In the genomic region with DNA sequence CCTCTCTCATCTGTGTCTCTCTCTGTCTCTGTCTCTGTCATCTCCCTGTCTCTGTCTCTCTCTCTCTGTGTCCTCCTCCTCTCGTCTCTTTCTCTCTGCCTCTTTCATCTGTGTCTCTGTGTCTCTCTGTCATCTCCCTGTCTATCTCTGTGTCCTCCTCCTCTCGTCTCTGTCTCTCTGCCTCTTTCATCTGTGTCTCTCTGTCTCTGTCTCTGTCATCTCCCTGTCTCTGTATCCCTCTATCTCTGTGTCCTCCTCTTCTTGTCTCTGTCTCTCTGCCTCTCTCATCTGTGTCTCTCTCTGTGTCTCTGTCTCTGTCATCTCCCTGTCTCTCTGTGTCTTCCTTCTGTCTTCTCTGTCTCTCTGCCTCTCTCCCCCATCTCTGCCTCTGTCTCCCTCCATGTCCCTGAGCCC, we compare ENCODE assay signal across 1 cellular context.
TF ChIP-seq lines count a peak whose summit lies in the region.

No MANE protein-coding gene starts in this region.

TF ChIP-seq in endothelial cell of umbilical vein, 7 proteins besides CTCF, POLR2A, EP300 and RAD21:
- TF ChIP-seq FOS (IDR thresholded peaks at IDR 0.05; ENCODE audit: borderline replicate concordance, insufficient read depth, low read length) (no peak), GATA2 (IDR thresholded peaks at IDR 0.05; ENCODE audit: insufficient read depth, insufficient read length, low read depth, low read length) (no peak), MYC (IDR thresholded peaks at IDR 0.05; ENCODE audit: low read depth, low read length) (no peak), JUN (IDR thresholded peaks at IDR 0.05; ENCODE audit: borderline replicate concordance, insufficient read depth, insufficient read length, low read depth) (no peak), EZH2 (IDR thresholded peaks at IDR 0.05; ENCODE audit: borderline replicate concordance, low read depth, low read length, severe bottlenecking) (no peak), POLR2AphosphoS5 (IDR thresholded peaks at IDR 0.05; ENCODE audit: insufficient read depth, low read depth, low read length) (no peak)
- TF ChIP-seq, protein P1, sequence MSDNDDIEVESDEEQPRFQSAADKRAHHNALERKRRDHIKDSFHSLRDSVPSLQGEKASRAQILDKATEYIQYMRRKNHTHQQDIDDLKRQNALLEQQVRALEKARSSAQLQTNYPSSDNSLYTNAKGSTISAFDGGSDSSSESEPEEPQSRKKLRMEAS (IDR thresholded peaks at IDR 0.05; ENCODE audit: insufficient read depth, insufficient read length) = no peak
